In the genomic region with DNA sequence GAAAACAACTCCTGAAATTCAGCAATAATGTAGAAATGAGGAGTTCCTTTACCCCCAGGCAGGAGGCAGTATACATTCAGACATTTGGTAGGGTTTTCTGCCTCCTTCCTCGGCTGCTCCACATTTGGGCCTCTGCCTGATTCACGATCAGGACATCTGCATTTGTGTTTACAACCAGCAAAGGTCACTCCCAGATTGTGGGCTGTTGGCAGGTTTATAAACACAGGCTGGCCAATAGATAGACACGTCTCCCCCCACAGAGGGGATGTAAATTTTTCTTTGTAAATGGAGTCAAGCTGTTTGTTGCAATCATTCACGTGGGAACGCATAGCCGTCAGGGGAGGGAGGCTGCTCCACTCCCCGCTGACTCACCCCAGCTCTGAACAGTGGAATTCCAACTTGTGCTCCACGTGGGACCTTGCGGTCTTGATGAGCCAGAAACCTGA, we compare ENCODE assay signal across 8 cellular contexts.
A peak's percentile ranks its signal among the peaks of the same experiment; 100 is the strongest.
DNase-seq lines count a peak whose midpoint lies in the region; ATAC-seq, FAIRE-seq and TF ChIP-seq lines count a peak whose summit lies in the region.

No MANE protein-coding gene starts in this region.

- H2AFZ ChIP-seq in GM12878 (ENCODE audit: control insufficient read depth, low read depth, low read length), result no peak overlapping the region

- RAD21 ChIA-PET in GM12878 (lab: Charles Lee; ENCODE audit: unreplicated experiment), result interaction anchor here (1.7 kb wide), 1 partner anchor 491 kb away, joined by 3 read pairs; no protein-coding TSS in a partner anchor

- intact Hi-C loops in GM12878 (cut with micrococcal nuclease; ENCODE audit: unreplicated experiment), result no loop called here

- no peak for TF ChIP-seq POLR2A in GM12878 (IDR thresholded peaks at IDR 0.05; ENCODE audit: low read depth, low read length)

- no peaks in the 10 kb centered on the region for H3K4me1 ChIP-seq in GM12878 (ENCODE audit: control insufficient read depth, insufficient read depth, low read length)
- H3K4me1 ChIP-seq in small intestine (ENCODE audit: control insufficient read depth in 2 of 2, insufficient read depth in 1 of 2, low read depth in 1 of 2, low read length in 1 of 2), result no peaks in the 10 kb centered on the region

- no peak overlapping the region for H3K4me2 ChIP-seq in GM12878 (ENCODE audit: control insufficient read depth, insufficient read depth)

- H4K20me1 ChIP-seq in GM12878 (ENCODE audit: control insufficient read depth, insufficient read depth), result no peaks in the 10 kb centered on the region

- POLR2A ChIA-PET in GM12878 (lab: Charles Lee), result no interaction called here

- H3K36me3 ChIP-seq in GM12878 (ENCODE audit: control insufficient read depth in 2 of 2, insufficient read depth in 2 of 2, low read length in 1 of 2) (no peaks in the 10 kb centered on the region), small intestine (ENCODE audit: control insufficient read depth in 2 of 2, insufficient read depth in 2 of 2, low read length in 2 of 2) (no peaks in the 10 kb centered on the region)

- BruUV-seq in GM12878 (replicated peaks; lab: Mats Ljungman, UMichigan), result no TSS peak

- H3K4me3 ChIP-seq in GM12878 (no peak overlapping the region), small intestine (ENCODE audit: low read depth in 1 of 2, low read length in 2 of 2) (no peak overlapping the region)

- in situ Hi-C loops in GM12878 (cut with MboI), result no loop called here

- no peak for ATAC-seq in GM12878
- ATAC-seq in GM21360 (IDR thresholded peaks at IDR 0.05; ENCODE audit: unreplicated experiment), result no peak
- ATAC-seq in HG02798 (IDR thresholded peaks at IDR 0.05; ENCODE audit: poor library complexity, unreplicated experiment), result no peak

- H3K9me3 ChIP-seq in GM12878 (replicated peaks; ENCODE audit: control insufficient read depth, insufficient read depth, low read length) (no peaks in the 10 kb centered on the region; the same call in 2 of the 3 replicates), small intestine (ENCODE audit: control insufficient read depth, low read depth) (no peaks in the 10 kb centered on the region)

- no peak for TF ChIP-seq EP300 in GM12878 (IDR thresholded peaks at IDR 0.05; ENCODE audit: borderline replicate concordance in 1 of 2, control insufficient read depth in 1 of 2, low read depth in 2 of 2, low read length in 2 of 2)

- CTCF ChIA-PET in GM12878 (lab: Yijun Ruan, JAX), result interaction anchor here (1.2 kb wide), 1 partner anchor 20 kb away, joined by 4 read pairs; no protein-coding TSS in a partner anchor

- DNase-seq in HS-27A (ENCODE audit: low read depth) (peak; percentile 17), GM12878 (ENCODE audit: low read depth, low spot score) (no peak), left kidney (ENCODE audit: low read depth, low spot score) (peak; percentile 31), small intestine (no peak), NCI-H1930 (lab: John Stamatoyannopoulos, UW) (no peak)

- SMC1A ChIA-PET in GM12878 (lab: Charles Lee; ENCODE audit: uncharacterized antibody, unreplicated experiment), result interaction anchor here (1.3 kb wide), 1 partner anchor 431 kb away, joined by 3 read pairs; no protein-coding TSS in a partner anchor

- FAIRE-seq in GM12878 (lab: Jason Lieb, UNC) (no peak), small intestine (lab: Jason Lieb, UNC) (no peak)

- TF ChIP-seq CTCF in C4-2B (conservative IDR thresholded peaks at IDR 0.05) (peak; percentile 28), GM12878 (IDR thresholded peaks at IDR 0.05 in 2 of 3, conservative IDR thresholded peaks at IDR 0.05 in 1 of 3; ENCODE audit: control insufficient read depth in 2 of 3, extremely low read depth in 1 of 3, insufficient read depth in 1 of 3, low read depth in 3 of 3, low read length in 3 of 3) (peak in 2 of 3 experiments; percentile 14 to 22; a peak in 1 of 6 replicates)

- no peaks in the 10 kb centered on the region for H3K79me2 ChIP-seq in GM12878 (ENCODE audit: control insufficient read depth, insufficient read depth, low read length)

- H3K27ac ChIP-seq in C4-2B (no peak overlapping the region), GM12878 (ENCODE audit: control insufficient read depth, insufficient read depth) (no peak overlapping the region), small intestine (ENCODE audit: low read depth in 1 of 2, low read length in 1 of 2) (no peak overlapping the region)

- H3K9ac ChIP-seq in GM12878 (ENCODE audit: control insufficient read depth, insufficient read depth, low read length), result no peak overlapping the region

- WGBS in GM12878 (ENCODE audit: insufficient coverage, insufficient replicate concordance, low lambda C conversion rate, missing lambda C conversion rate), result 14% methylated on average over 8 of the region's 9 CpGs
- 23 to 31% (median 30%) methylated on average over 9 of the region's 9 CpGs for WGBS in small intestine, 3 donors

- peak; percentile 50 for TF ChIP-seq RAD21 in GM12878 (IDR thresholded peaks at IDR 0.05; ENCODE audit: insufficient read depth, low read depth, low read length)

- peaks cover 0 to 3% of the 10 kb centered on the region in 2 experiments; a peak in 1 of 4 replicates for H3K27me3 ChIP-seq in GM12878 (replicated peaks in 1 of 2; ENCODE audit: control insufficient read depth in 2 of 2, insufficient read depth in 2 of 2, low read length in 1 of 2)
- H3K27me3 ChIP-seq in small intestine (ENCODE audit: control insufficient read depth in 2 of 2, insufficient read depth in 2 of 2, low read length in 2 of 2), result no peaks in the 10 kb centered on the region

TF ChIP-seq in GM12878, 131 proteins besides CTCF, POLR2A, EP300 and RAD21:
- TF ChIP-seq MEF2B (IDR thresholded peaks at IDR 0.05; ENCODE audit: partially characterized antibody, poor library complexity, severe bottlenecking) (no peak), SMC3 (IDR thresholded peaks at IDR 0.05; ENCODE audit: borderline replicate concordance, low read length) (peak; percentile 28; the same call in 1 of the 2 replicates)

Comparison
In these comparisons a context has a peak if more than half of its experiments do, and no peak if none do; other contexts are left out.
1. DNase-seq: peak in HS-27A (single experiment) and left kidney (single experiment); none in GM12878 (single experiment), small intestine (single experiment) and NCI-H1930 (0 of 2).